Comparison of ENCODE assay signal across 8 cellular contexts in genomic region chr16:2603165-2604015, GRCh38.
A peak's percentile ranks its signal among the peaks of the same experiment; 100 is the strongest.
DNase-seq lines count a peak whose midpoint lies in the region; ATAC-seq and TF ChIP-seq lines count a peak whose summit lies in the region.

No MANE protein-coding gene starts in this region.

- H2BK20ac ChIP-seq in IMR-90 (ENCODE audit: low read depth, low read length), result no peak overlapping the region

- peak overlapping the region; percentile 77 for H3K4me3 ChIP-seq in IMR-90 (ENCODE audit: insufficient read depth, low read depth, low read length)

- H3K18ac ChIP-seq in IMR-90 (ENCODE audit: low read depth, low read length), result 0 out of 2 replicates have a peak overlapping the region, but pooled peaks have one; percentile 28

- H2AK9ac ChIP-seq in IMR-90 (replicated peaks; ENCODE audit: low read depth, low read length, poor library complexity), result peak overlapping the region; percentile 100

- H3K56ac ChIP-seq in IMR-90 (ENCODE audit: extremely low read depth, insufficient read depth, low read length), result peak overlapping the region; percentile 71

- peak overlapping the region; percentile 66 for H4K91ac ChIP-seq in IMR-90 (ENCODE audit: insufficient read depth, low read depth, low read length)

- DNase-seq in COR-L47 (lab: John Stamatoyannopoulos, UW) (peak; percentile 96), IMR-90 (peak; percentile 95), OCI-M1 (lab: John Stamatoyannopoulos, UW) (peak; percentile 98), activated T-cell treated with anti-CD3 and anti-CD28 coated beads for 48 hours (ENCODE audit: low read depth) (peak; percentile 87), erythroblast (lab: John Stamatoyannopoulos, UW) (peak; percentile 93 to 95), mucosa of gallbladder (ENCODE audit: low spot score) (peak; percentile 96)
- DNase-seq in stimulated activated CD8-positive, alpha-beta memory T cell treated with anti-CD3 and anti-CD28 coated beads, Interleukin-4, amount 100 ng/mL, for 1 hour (ENCODE audit: low read depth in 2 of 2, low spot score in 1 of 2), result peak; percentile 55 to 57

- H3K4me2 ChIP-seq in IMR-90 (ENCODE audit: low read depth, low read length), result peak overlapping the region; percentile 78

- H3K79me1 ChIP-seq in IMR-90 (ENCODE audit: low read depth in 1 of 2, low read length in 2 of 2), result peaks cover 0 to 10% of the 10 kb centered on the region in 2 experiments; a peak in 3 of 4 replicates

- peaks cover 8% of the 10 kb centered on the region for H4K20me1 ChIP-seq in IMR-90 (ENCODE audit: insufficient read depth, low read length)

- H3K14ac ChIP-seq in IMR-90 (replicated peaks; ENCODE audit: low read depth, low read length), result peak overlapping the region; percentile 92

- 0% methylated on average over 23 of the region's 58 CpGs; no CpG with 5 or more reads in 1 of the 2 experiments for WGBS in IMR-90 (ENCODE audit: extremely low coverage in 2 of 2, insufficient read length in 1 of 2), 2 experiments

- peak overlapping the region; percentile 88 for H3K4ac ChIP-seq in IMR-90 (ENCODE audit: low read depth, low read length)

- no peaks in the 10 kb centered on the region; the same call in 1 of the 2 replicates for H3K4me1 ChIP-seq in IMR-90 (ENCODE audit: control insufficient read depth, insufficient read depth, low read length)

- dilution Hi-C loops in IMR-90 (cut with HindIII; ENCODE audit: low sequenced_read_pairs, unreplicated experiment), result no loop called here

- H3K27ac ChIP-seq in IMR-90 (ENCODE audit: insufficient read depth, low read length), result peak overlapping the region; percentile 73

- peaks cover 8% of the 10 kb centered on the region for H3K36me3 ChIP-seq in IMR-90 (ENCODE audit: control insufficient read depth, insufficient read depth, low read length)

- POLR2A ChIA-PET in IMR-90 (lab: Charles Lee; ENCODE audit: unreplicated experiment), result no interaction called here

- peak; percentile 56 for ATAC-seq in GM21423 (IDR thresholded peaks at IDR 0.05; ENCODE audit: unreplicated experiment)
- ATAC-seq in IMR-90 (ENCODE audit: low read depth), result peak; percentile 95

- H4K8ac ChIP-seq in IMR-90 (ENCODE audit: low read depth in 2 of 2, low read length in 2 of 2), result peak overlapping the region; percentile 75 to 94

- BruUV-seq in IMR-90 (replicated peaks; lab: Mats Ljungman, UMichigan), result no TSS peak

- H3K9me1 ChIP-seq in IMR-90 (ENCODE audit: insufficient read depth, low read length), result no peaks in the 10 kb centered on the region

- H2BK5ac ChIP-seq in IMR-90 (ENCODE audit: low read depth, low read length, poor library complexity, severe bottlenecking), result peak overlapping the region; percentile 87

- H2AFZ ChIP-seq in IMR-90 (replicated peaks; ENCODE audit: low read length, poor library complexity), result peak overlapping the region; percentile 97

- intact Hi-C loops in IMR-90 (cut with micrococcal nuclease), result no loop called here

- in situ Hi-C loops in IMR-90 (cut with MboI; ENCODE audit: low sequenced_read_pairs), result no loop called here

- TF ChIP-seq RAD21 in IMR-90 (IDR thresholded peaks at IDR 0.05; ENCODE audit: low read length), result no peak

- H3K27me3 ChIP-seq in IMR-90 (ENCODE audit: control insufficient read depth, insufficient read depth, low read length), result no peaks in the 10 kb centered on the region

- H3K23ac ChIP-seq in IMR-90 (ENCODE audit: low read depth, low read length), result peak overlapping the region; percentile 91

- CTCF ChIA-PET in IMR-90 (lab: Yijun Ruan, JAX), result no interaction called here

- H4K5ac ChIP-seq in IMR-90 (ENCODE audit: low read depth, low read length), result peak overlapping the region; percentile 72

- TF ChIP-seq CTCF in IMR-90 (conservative IDR thresholded peaks at IDR 0.05; ENCODE audit: low read depth, low read length), result no peak

- peak overlapping the region; percentile 17; the same call in 1 of the 2 replicates for H2BK120ac ChIP-seq in IMR-90 (ENCODE audit: low read depth, low read length)

- no peaks in the 10 kb centered on the region for H3K9me3 ChIP-seq in IMR-90 (ENCODE audit: control insufficient read depth, insufficient read depth, low read length)

- H2BK15ac ChIP-seq in IMR-90 (ENCODE audit: low read depth, low read length), result no peak overlapping the region

- H2AK5ac ChIP-seq in IMR-90 (ENCODE audit: low read depth, low read length), result peak overlapping the region; percentile 85

- peak overlapping the region; percentile 81 for H3K9ac ChIP-seq in IMR-90 (ENCODE audit: low read depth, low read length)

- TF ChIP-seq POLR2A in IMR-90 (IDR thresholded peaks at IDR 0.05; ENCODE audit: low read depth, low read length) (peak; percentile 97), erythroblast (IDR thresholded peaks at IDR 0.05; ENCODE audit: low read length) (peak; percentile 78)

TF ChIP-seq in IMR-90, 13 proteins besides CTCF, POLR2A, EP300 and RAD21:
- TF ChIP-seq USF2 (IDR thresholded peaks at IDR 0.05; ENCODE audit: low read depth, low read length) (peak; percentile 96), MAZ (IDR thresholded peaks at IDR 0.05; ENCODE audit: borderline replicate concordance, low read depth, low read length) (peak; percentile 94), CHD1 (IDR thresholded peaks at IDR 0.05; ENCODE audit: low read depth, low read length) (no peak), MXI1 (IDR thresholded peaks at IDR 0.05; ENCODE audit: borderline replicate concordance, low read depth, low read length) (peak; percentile 88), BHLHE40 (IDR thresholded peaks at IDR 0.05; ENCODE audit: low read depth, low read length) (peak; percentile 55; the same call in 1 of the 2 replicates)

Comparison
In these comparisons a context has a peak if more than half of its experiments do, and no peak if none do; other contexts are left out.
1. Peak in every context shown above with its lines: DNase-seq, ATAC-seq, H3K4me3 ChIP-seq and H3K27ac ChIP-seq.